Comparison of ENCODE assay signal across 8 cellular contexts in the genomic region with DNA sequence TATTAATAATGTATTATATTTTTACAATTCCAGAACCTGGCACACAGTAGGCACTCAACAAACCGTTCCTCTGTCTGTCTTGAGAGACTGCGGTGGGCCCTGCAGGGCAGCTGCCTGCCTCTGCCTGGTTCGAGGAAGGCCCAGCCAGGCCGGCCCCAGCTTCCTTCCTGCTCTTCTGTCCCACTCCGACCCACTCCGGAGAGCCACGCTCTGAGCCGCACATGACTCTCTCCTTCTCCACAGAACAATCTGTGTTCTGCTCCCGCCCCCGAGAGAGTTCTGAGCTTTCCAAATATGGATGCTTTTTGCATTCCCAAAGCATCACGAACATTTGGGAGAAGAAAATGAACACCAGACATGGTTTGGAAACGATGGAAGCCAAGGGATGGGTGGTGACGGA. TPM values are rescaled to one million over a fixed set of nuclear protein-coding genes. Genes with fewer than 3 reads are reported as not detected.
A peak's percentile ranks its signal among the peaks of the same experiment; 100 is the strongest.
DNase-seq lines count a peak whose midpoint lies in the region; ATAC-seq and TF ChIP-seq lines count a peak whose summit lies in the region.

No MANE protein-coding gene starts in this region.

- peak overlapping the region; percentile 42 for H3K4me3 ChIP-seq in ovary

- peaks cover 2% of the 10 kb centered on the region for H3K36me3 Mint-ChIP-seq in activated T-cell treated with anti-CD3 and anti-CD28 coated beads, Interleukin-2, amount 50 U/mL, for 24 hours (ENCODE audit: low read depth)
- H3K36me3 Mint-ChIP-seq in activated CD8-positive, alpha-beta T cell treated with anti-CD3 and anti-CD28 coated beads, Interleukin-2, amount 10 ng/mL, durations not matched to agents 7 days and 5 days (ENCODE audit: low read depth) = peaks cover 4% of the 10 kb centered on the region

- 18 to 24% (median 21%) methylated on average over 13 of the region's 13 CpGs for WGBS in ovary, 3 donors

- H3K27me3 ChIP-seq in foreskin keratinocyte = no peaks in the 10 kb centered on the region
- H3K27me3 ChIP-seq in ovary = no peaks in the 10 kb centered on the region

- CTCF ChIA-PET in activated CD8-positive, alpha-beta T cell treated with anti-CD3 and anti-CD28 coated beads, Interleukin-2, amount 10 ng/mL, durations not matched to agents 7 days and 5 days (lab: Charles Lee) = interaction anchor here (0.6 to 4.9 kb wide), 32 partner anchors 9 to 502 kb away, joined by 3 to 31 read pairs (median 5); a partner anchor contains a TSS

- H3K9me3 Mint-ChIP-seq in activated T-cell treated with anti-CD3 and anti-CD28 coated beads, Interleukin-2, amount 50 U/mL, for 24 hours = peaks cover 8% of the 10 kb centered on the region
- peaks cover 15% of the 10 kb centered on the region for H3K9me3 Mint-ChIP-seq in activated CD8-positive, alpha-beta T cell treated with anti-CD3 and anti-CD28 coated beads, Interleukin-2, amount 10 ng/mL, durations not matched to agents 7 days and 5 days (ENCODE audit: insufficient read depth)

- TF ChIP-seq EP300 in ovary (IDR thresholded peaks at IDR 0.05) = no peak

- H3K4me3 Mint-ChIP-seq in activated T-cell treated with anti-CD3 and anti-CD28 coated beads, Interleukin-2, amount 50 U/mL, for 24 hours = peak overlapping the region; percentile 75
- H3K4me3 Mint-ChIP-seq in activated CD8-positive, alpha-beta T cell treated with anti-CD3 and anti-CD28 coated beads, Interleukin-2, amount 10 ng/mL, durations not matched to agents 7 days and 5 days = peak overlapping the region; percentile 67

- H3K27ac ChIP-seq in foreskin keratinocyte (peak overlapping the region; percentile 61), ovary (peak overlapping the region; percentile 68 to 81)

- DNase-seq in activated T-cell treated with anti-CD3 and anti-CD28 coated beads, Interleukin-2, amount 50 U/mL, for 24 hours = peak; percentile 53
- no peak for DNase-seq in activated T-cell treated with anti-CD3 and anti-CD28 coated beads, Interleukin-2, amount 50 U/mL, for 1 hour
- DNase-seq in activated CD8-positive, alpha-beta T cell treated with anti-CD3 and anti-CD28 coated beads, Interleukin-2, amount 10 ng/mL, durations not matched to agents 7 days and 5 days = no peak
- DNase-seq in foreskin keratinocyte (no peak), ovary (peak; percentile 41 to 57 (median 44)), DMS79 treated with DMSO at 0.1 percent for 48 hours (lab: John Stamatoyannopoulos, UW) (no peak), GM13976 (ENCODE audit: low spot score) (no peak)

- no peak for TF ChIP-seq POLR2A in ovary (IDR thresholded peaks at IDR 0.05)

- no peaks in the 10 kb centered on the region for H3K36me3 ChIP-seq in ovary

- intact Hi-C loops in ovary (cut with DNase I) = loop anchor here (5.0 to 10.0 kb wide), 5 partner anchors 354 to 464 kb away; a partner anchor contains a TSS

- peaks cover 2% of the 10 kb centered on the region for H3K27me3 Mint-ChIP-seq in activated T-cell treated with anti-CD3 and anti-CD28 coated beads, Interleukin-2, amount 50 U/mL, for 24 hours
- peaks cover 34% of the 10 kb centered on the region for H3K27me3 Mint-ChIP-seq in activated CD8-positive, alpha-beta T cell treated with anti-CD3 and anti-CD28 coated beads, Interleukin-2, amount 10 ng/mL, durations not matched to agents 7 days and 5 days (ENCODE audit: low read depth)

- H3K4me1 Mint-ChIP-seq in activated T-cell treated with anti-CD3 and anti-CD28 coated beads, Interleukin-2, amount 50 U/mL, for 24 hours (ENCODE audit: low read depth) = peaks cover 32% of the 10 kb centered on the region
- H3K4me1 Mint-ChIP-seq in activated CD8-positive, alpha-beta T cell treated with anti-CD3 and anti-CD28 coated beads, Interleukin-2, amount 10 ng/mL, durations not matched to agents 7 days and 5 days (ENCODE audit: low read depth) = peaks cover 13% of the 10 kb centered on the region

- no peak for TF ChIP-seq CTCF in foreskin keratinocyte (conservative IDR thresholded peaks at IDR 0.05)
- TF ChIP-seq CTCF in ovary (IDR thresholded peaks at IDR 0.05) = no peak
- no peak for TF ChIP-seq CTCF in GM13976 (IDR thresholded peaks at IDR 0.05; ENCODE audit: borderline replicate concordance, control extremely low read depth, extremely low read depth, insufficient read depth, missing control alignments)

- POLR2A ChIA-PET in activated CD8-positive, alpha-beta T cell treated with anti-CD3 and anti-CD28 coated beads, Interleukin-2, amount 10 ng/mL, durations not matched to agents 7 days and 5 days (lab: Charles Lee) = interaction anchor here (0.9 to 1.8 kb wide), 4 partner anchors 58 to 375 kb away, joined by 3 to 5 read pairs (median 3); a partner anchor contains a TSS

- no peak for ATAC-seq in activated CD8-positive, alpha-beta T cell treated with anti-CD3 and anti-CD28 coated beads, Interleukin-2, amount 10 ng/mL, durations not matched to agents 7 days and 5 days
- no peak for ATAC-seq in foreskin keratinocyte
- no peak for ATAC-seq in HG02588 (IDR thresholded peaks at IDR 0.05; ENCODE audit: unreplicated experiment)

- no peaks in the 10 kb centered on the region for H3K9me3 ChIP-seq in ovary

- in situ Hi-C loops in GM13976 (cut with MboI; ENCODE audit: low sequenced_read_pairs, unreplicated experiment) = no loop called here

- H3K4me1 ChIP-seq in foreskin keratinocyte (no peaks in the 10 kb centered on the region), ovary (ENCODE audit: insufficient read depth) (peaks cover 7% of the 10 kb centered on the region)

- peak overlapping the region; percentile 90 for H3K27ac Mint-ChIP-seq in activated T-cell treated with anti-CD3 and anti-CD28 coated beads, Interleukin-2, amount 50 U/mL, for 24 hours
- peak overlapping the region; percentile 83 for H3K27ac Mint-ChIP-seq in activated CD8-positive, alpha-beta T cell treated with anti-CD3 and anti-CD28 coated beads, Interleukin-2, amount 10 ng/mL, durations not matched to agents 7 days and 5 days

RNA-seq across cellular contexts. Expression of a gene that starts 57.3 kb away (rescaled TPM):
- 1 to 10 TPM; 5.3 to 6.8 TPM for total RNA-seq in activated CD8-positive, alpha-beta T cell treated with anti-CD3 and anti-CD28 coated beads, Interleukin-2, amount 10 ng/mL, durations not matched to agents 7 days and 5 days
- total RNA-seq in foreskin keratinocyte (46.5 and 50.3 TPM in 2 replicates), ovary (10 to 100 TPM; 18.2 to 39.5 (median 34.6) TPM)
- polyA plus RNA-seq in foreskin keratinocyte (24.7 and 29.2 TPM in 2 replicates), ovary (10 to 100 TPM; 24.3 to 31.3 TPM)

Comparison
In these comparisons a context has a peak if more than half of its experiments do, and no peak if none do; other contexts are left out.
1. DNase-seq: peak in activated T-cell treated with anti-CD3 and anti-CD28 coated beads, Interleukin-2, amount 50 U/mL, for 24 hours (single experiment) and ovary (5 of 5); none in activated T-cell treated with anti-CD3 and anti-CD28 coated beads, Interleukin-2, amount 50 U/mL, for 1 hour (single experiment), activated CD8-positive, alpha-beta T cell treated with anti-CD3 and anti-CD28 coated beads, Interleukin-2, amount 10 ng/mL, durations not matched to agents 7 days and 5 days (single experiment), foreskin keratinocyte (0 of 2), DMS79 treated with DMSO at 0.1 percent for 48 hours (single experiment) and GM13976 (single experiment).